ENCODE assay signal across 8 cellular contexts in genomic region chr22:33302049-33302545, GRCh38.
DNase-seq lines count a peak whose midpoint lies in the region; ATAC-seq, FAIRE-seq and TF ChIP-seq lines count a peak whose summit lies in the region.

No MANE protein-coding gene starts in this region.

- no peak for ATAC-seq in HG02884 (IDR thresholded peaks at IDR 0.05; ENCODE audit: unreplicated experiment)

- peak; percentile 98 to 99 for TF ChIP-seq RAD21 in H1 (IDR thresholded peaks at IDR 0.05 in 1 of 2, conservative IDR thresholded peaks at IDR 0.05 in 1 of 2; ENCODE audit: low read depth in 2 of 2, low read length in 2 of 2)

- H3K79me1 ChIP-seq in H1 (ENCODE audit: low read depth, low read length), result no peaks in the 10 kb centered on the region

- no peak overlapping the region for H3K9ac ChIP-seq in H1 (replicated peaks in 1 of 4; ENCODE audit: extremely low read depth in 1 of 4, low read depth in 3 of 4, low read length in 3 of 4)

- H3K27ac Mint-ChIP-seq in activated CD4-positive, alpha-beta T cell treated with anti-CD3 and anti-CD28 coated beads, Interleukin-2, amount 10 ng/mL, durations not matched to agents 7 days and 5 days, result no peak overlapping the region

- H3K36me3 ChIP-seq in H1 (ENCODE audit: control insufficient read depth in 2 of 4, insufficient read depth in 4 of 4, low read length in 3 of 4), result peaks cover 0 to 5% (median 1%) of the 10 kb centered on the region in 4 experiments; a peak in 3 of 8 replicates

- no peak overlapping the region for H2BK15ac ChIP-seq in H1 (ENCODE audit: low read length)

- no peak overlapping the region for H4K5ac ChIP-seq in H1 (ENCODE audit: insufficient read length, low read depth, low read length)

- CTCF ChIA-PET in activated CD4-positive, alpha-beta T cell treated with anti-CD3 and anti-CD28 coated beads, Interleukin-2, amount 10 ng/mL, durations not matched to agents 7 days and 5 days (lab: Charles Lee), result interaction anchor here (1.2 kb wide), 1 partner anchor 14 kb away, joined by 3 read pairs; no protein-coding TSS in a partner anchor
- CTCF ChIA-PET in H1 (lab: Charles Lee; ENCODE audit: partially characterized antibody), result interaction anchor here (0.6 to 2.8 kb wide), 41 partner anchors 8 to 793 kb away, joined by 3 to 19 read pairs (median 4); no protein-coding TSS in a partner anchor

- no peak overlapping the region for H3K23ac ChIP-seq in H1 (ENCODE audit: insufficient read length)

- no peak overlapping the region for H2BK12ac ChIP-seq in H1 (ENCODE audit: low read depth, low read length)

- H2BK5ac ChIP-seq in H1 (ENCODE audit: low read depth, low read length), result no peak overlapping the region

- no peaks in the 10 kb centered on the region for H3K4me1 Mint-ChIP-seq in activated CD4-positive, alpha-beta T cell treated with anti-CD3 and anti-CD28 coated beads, Interleukin-2, amount 10 ng/mL, durations not matched to agents 7 days and 5 days

- H3K79me2 ChIP-seq in H1 (ENCODE audit: control insufficient read depth in 1 of 2, insufficient read depth in 2 of 2, low read length in 2 of 2), result no peaks in the 10 kb centered on the region

- no peaks in the 10 kb centered on the region for H3K9me3 ChIP-seq in H1 (ENCODE audit: insufficient read depth in 2 of 2, low read depth in 1 of 2, low read length in 1 of 2)

- WGBS in H1 (ENCODE audit: extremely low coverage in 1 of 2, insufficient coverage in 1 of 2, insufficient read length in 1 of 2, insufficient replicate concordance in 2 of 2, low coverage in 1 of 2, low lambda C conversion rate in 2 of 2, missing lambda C conversion rate in 1 of 2), 2 experiments, result 52% methylated on average over 10 of the region's 10 CpGs; no CpG with 5 or more reads in 1 of the 2 experiments

- TF ChIP-seq POLR2A in H54 (IDR thresholded peaks at IDR 0.05; ENCODE audit: low read depth, low read length) (no peak), H1 (IDR thresholded peaks at IDR 0.05; ENCODE audit: control extremely low read depth in 1 of 2, low read depth in 2 of 2, low read length in 2 of 2) (no peak)

- H3K4me3 Mint-ChIP-seq in activated CD4-positive, alpha-beta T cell treated with anti-CD3 and anti-CD28 coated beads, Interleukin-2, amount 10 ng/mL, durations not matched to agents 7 days and 5 days, result no peak overlapping the region

- no peak overlapping the region for H3K4ac ChIP-seq in H1 (replicated peaks; ENCODE audit: insufficient read length, low read depth, low read length)

- no peaks in the 10 kb centered on the region for H3K9me3 Mint-ChIP-seq in activated CD4-positive, alpha-beta T cell treated with anti-CD3 and anti-CD28 coated beads, Interleukin-2, amount 10 ng/mL, durations not matched to agents 7 days and 5 days

- H3K56ac ChIP-seq in H1 (replicated peaks; ENCODE audit: insufficient read length, low read depth, low read length), result no peak overlapping the region

- H3K27me3 Mint-ChIP-seq in activated CD4-positive, alpha-beta T cell treated with anti-CD3 and anti-CD28 coated beads, Interleukin-2, amount 10 ng/mL, durations not matched to agents 7 days and 5 days, result no peaks in the 10 kb centered on the region

- H4K91ac ChIP-seq in H1 (replicated peaks; ENCODE audit: insufficient read length, low read length), result no peak overlapping the region

- no peak overlapping the region for H2AFZ ChIP-seq in H1 (ENCODE audit: low read length)

- TF ChIP-seq CTCF in D721Med (IDR thresholded peaks at IDR 0.05; ENCODE audit: insufficient read depth, missing control alignments), result peak; percentile 90
- TF ChIP-seq CTCF in H1 (IDR thresholded peaks at IDR 0.05; ENCODE audit: control extremely low read depth in 1 of 3, insufficient read depth in 1 of 3, low read depth in 1 of 3, low read length in 3 of 3), result peak; percentile 91 to 96 (median 93)

- peak; percentile 29 for DNase-seq in D721Med (ENCODE audit: insufficient read length, low spot score)
- peak; percentile 64 for DNase-seq in H54 (ENCODE audit: insufficient read length, low spot score)
- DNase-seq in NCI-H2227 treated with DMSO at 0.1 percent for 48 hours (lab: John Stamatoyannopoulos, UW), result peak; percentile 52
- DNase-seq in activated CD4-positive, alpha-beta T cell treated with anti-CD3 and anti-CD28 coated beads, Interleukin-2, amount 10 ng/mL, durations not matched to agents 7 days and 5 days, result peak; percentile 58
- DNase-seq in H1 (ENCODE audit: low read depth in 1 of 2, low spot score in 2 of 2), result peak; percentile 64 to 97
- DNase-seq in medulla oblongata (ENCODE audit: extremely low spot score), result peak; percentile 88
- peak; percentile 5 for DNase-seq in stimulated activated CD8-positive, alpha-beta memory T cell treated with anti-CD3 and anti-CD28 coated beads, Interleukin-12 subunit alpha, Interleukin-12 subunit beta, amount 100 ng/mL, for 24 hours (ENCODE audit: extremely low read depth)

- H3K14ac ChIP-seq in H1 (ENCODE audit: insufficient read length), result no peak overlapping the region

- FAIRE-seq in D721Med (lab: Jason Lieb, UNC) (no peak), H54 (lab: Jason Lieb, UNC) (no peak), H1 (lab: Jason Lieb, UNC) (peak; percentile 65)

- POLR2A ChIA-PET in activated CD4-positive, alpha-beta T cell treated with anti-CD3 and anti-CD28 coated beads, Interleukin-2, amount 10 ng/mL, durations not matched to agents 7 days and 5 days (lab: Charles Lee), result no interaction called here
- POLR2A ChIA-PET in H1 (lab: Charles Lee; ENCODE audit: partially characterized antibody), result no interaction called here

- H3K4me2 ChIP-seq in H1 (ENCODE audit: insufficient read depth in 1 of 2, low read depth in 2 of 2, low read length in 2 of 2), result no peak overlapping the region

- H3K27ac ChIP-seq in H1 (ENCODE audit: low read depth, low read length), result no peak overlapping the region

- H2BK20ac ChIP-seq in H1 (ENCODE audit: low read length), result no peak overlapping the region

- H2AK5ac ChIP-seq in H1 (ENCODE audit: low read depth, low read length), result no peak overlapping the region

- no peaks in the 10 kb centered on the region for H3K27me3 ChIP-seq in H1 (replicated peaks in 1 of 4; ENCODE audit: control insufficient read depth in 3 of 4, extremely low read depth in 1 of 4, insufficient read depth in 3 of 4, low read length in 3 of 4)

- H3K23me2 ChIP-seq in H1 (ENCODE audit: low read depth, low read length), result no peaks in the 10 kb centered on the region

- H3K36me3 Mint-ChIP-seq in activated CD4-positive, alpha-beta T cell treated with anti-CD3 and anti-CD28 coated beads, Interleukin-2, amount 10 ng/mL, durations not matched to agents 7 days and 5 days (ENCODE audit: low read depth), result no peaks in the 10 kb centered on the region

- H3K4me1 ChIP-seq in H1 (replicated peaks in 1 of 4; ENCODE audit: control insufficient read depth in 3 of 4, insufficient read depth in 4 of 4, low read length in 3 of 4), result no peaks in the 10 kb centered on the region

- no peak overlapping the region for H3K4me3 ChIP-seq in H1 (ENCODE audit: extremely low read depth in 1 of 4, insufficient read depth in 2 of 4, low read depth in 3 of 4, low read length in 4 of 4)

- no peak overlapping the region for H4K8ac ChIP-seq in H1 (ENCODE audit: extremely low read depth, insufficient read depth, low read length)

- no peak for TF ChIP-seq EP300 in H1 (IDR thresholded peaks at IDR 0.05; ENCODE audit: borderline replicate concordance in 1 of 2, low read depth in 2 of 2, low read length in 2 of 2)

- no peak overlapping the region for H3K18ac ChIP-seq in H1 (ENCODE audit: extremely low read depth, low read length)

- H4K20me1 ChIP-seq in H1 (replicated peaks in 1 of 2; ENCODE audit: control insufficient read depth in 1 of 2, insufficient read depth in 2 of 2, low read length in 2 of 2), result peaks cover 0 to 2% of the 10 kb centered on the region in 2 experiments

- no peak overlapping the region for H2BK120ac ChIP-seq in H1 (replicated peaks; ENCODE audit: low read depth, low read length)

TF ChIP-seq in H1, 55 proteins besides CTCF, POLR2A, EP300 and RAD21:
- TF ChIP-seq CREB1 (IDR thresholded peaks at IDR 0.05) (0 out of 2 replicates have a peak, but pooled peaks have one; percentile 10), USF2 (IDR thresholded peaks at IDR 0.05; ENCODE audit: low read length) (no peak), SP2 (IDR thresholded peaks at IDR 0.05; ENCODE audit: low read length) (no peak), CBX8 (IDR thresholded peaks at IDR 0.05; ENCODE audit: borderline replicate concordance, low read depth, low read length) (no peak), CEBPB (IDR thresholded peaks at IDR 0.05; ENCODE audit: low read depth, low read length) (peak; percentile 18; the same call in 1 of the 2 replicates), MAX (IDR thresholded peaks at IDR 0.05) (peak; percentile 22; the same call in 1 of the 2 replicates), YY1 (IDR thresholded peaks at IDR 0.05; ENCODE audit: low read depth, low read length) (0 out of 2 replicates have a peak, but pooled peaks have one; percentile 47), ZNF274 (IDR thresholded peaks at IDR 0.05; ENCODE audit: borderline replicate concordance, extremely low read depth, low read length) (no peak), TBP (IDR thresholded peaks at IDR 0.05; ENCODE audit: low read depth, low read length) (no peak)

Comparison
In these comparisons a context has a peak if more than half of its experiments do, and no peak if none do; other contexts are left out.
1. DNase-seq: peak in every context shown above with its lines; median percentile 88 in medulla oblongata; 80 in H1; 64 in H54; 58 in activated CD4-positive, alpha-beta T cell treated with anti-CD3 and anti-CD28 coated beads, Interleukin-2, amount 10 ng/mL, durations not matched to agents 7 days and 5 days; 52 in NCI-H2227 treated with DMSO at 0.1 percent for 48 hours; 29 in D721Med; 5 in stimulated activated CD8-positive, alpha-beta memory T cell treated with anti-CD3 and anti-CD28 coated beads, Interleukin-12 subunit alpha, Interleukin-12 subunit beta, amount 100 ng/mL, for 24 hours.